ENCODE assay signal across 25 cellular contexts in genomic region chr4:38567448-38567847, GRCh38.
A peak's percentile ranks its signal among the peaks of the same experiment; 100 is the strongest.
DNase-seq lines count a peak whose midpoint lies in the region; ATAC-seq and TF ChIP-seq lines count a peak whose summit lies in the region.
"Had no signal": no experiment of that assay in that cellular context is flagged by ENCODE, and none has a peak within 500 bp of the region (broad histone marks: within the 10 kb centered on the region; RNA-seq: fewer than 3 reads in every experiment).

No MANE protein-coding gene starts in this region.

- H3K27me3 ChIP-seq in SK-N-SH (ENCODE audit: insufficient read depth) = no peaks in the 10 kb centered on the region
- H3K27me3 ChIP-seq in foreskin keratinocyte = no peaks in the 10 kb centered on the region
- no peaks in the 10 kb centered on the region for H3K27me3 ChIP-seq in vagina
- H3K27me3 ChIP-seq: BLaER1 treated with 17β-estradiol and CSF1 and Interleukin-3, amounts not matched to agents 10 nM and 100 nM had no signal

- H3K4me2 ChIP-seq in SK-N-SH = peak overlapping the region; percentile 18; the same call in 1 of the 2 replicates
- H3K4me2 ChIP-seq: BLaER1 treated with 17β-estradiol and CSF1 and Interleukin-3, amounts not matched to agents 10 nM and 100 nM had no signal

- CTCF ChIA-PET in SK-N-SH (lab: Yijun Ruan, JAX) = interaction anchor here (1.7 kb wide), 1 partner anchor 13 kb away, joined by 5 read pairs; no protein-coding TSS in a partner anchor

- peaks cover 8% of the 10 kb centered on the region for H3F3A ChIP-seq in SK-N-SH (replicated peaks; ENCODE audit: insufficient read depth)

- no peak overlapping the region for H3K27ac ChIP-seq in SK-N-SH (ENCODE audit: low read depth in 2 of 2, low read length in 1 of 2)
- peak overlapping the region; percentile 90 for H3K27ac ChIP-seq in VCaP
- peak overlapping the region; percentile 79 for H3K27ac ChIP-seq in foreskin keratinocyte
- no peak overlapping the region for H3K27ac ChIP-seq in vagina
- H3K27ac ChIP-seq: 22Rv1; BLaER1 treated with 17β-estradiol and CSF1 and Interleukin-3, amounts not matched to agents 10 nM and 100 nM; HL-60; SK-N-MC had no signal

- no peaks in the 10 kb centered on the region for H3K79me2 ChIP-seq in SK-N-SH (ENCODE audit: insufficient read depth)

- POLR2A ChIA-PET in SK-N-SH (lab: Yijun Ruan, JAX) = no interaction called here

- H4K20me1 ChIP-seq in SK-N-SH (ENCODE audit: insufficient read depth) = no peaks in the 10 kb centered on the region
- H4K20me1 ChIP-seq: BLaER1 treated with 17β-estradiol and CSF1 and Interleukin-3, amounts not matched to agents 10 nM and 100 nM had no signal

- H3K9me3 ChIP-seq in SK-N-SH (no peaks in the 10 kb centered on the region), vagina (no peaks in the 10 kb centered on the region)
- H3K9me3 ChIP-seq: Caco-2 had no signal

- no peak overlapping the region for H2AFZ ChIP-seq in SK-N-SH (ENCODE audit: low read depth)

- H3K4me3 ChIP-seq in SK-N-SH (ENCODE audit: low read depth in 2 of 2, low read length in 1 of 2) (no peak overlapping the region), vagina (no peak overlapping the region)
- H3K4me3 ChIP-seq: BLaER1 treated with 17β-estradiol and CSF1 and Interleukin-3, amounts not matched to agents 10 nM and 100 nM; SK-N-MC had no signal

- TF ChIP-seq CTCF in SK-N-SH (IDR thresholded peaks at IDR 0.05) (no peak), VCaP (conservative IDR thresholded peaks at IDR 0.05) (no peak), foreskin keratinocyte (conservative IDR thresholded peaks at IDR 0.05) (no peak), vagina (IDR thresholded peaks at IDR 0.05) (no peak)

- H3K9ac ChIP-seq in SK-N-SH = no peak overlapping the region
- H3K9ac ChIP-seq: BLaER1 treated with 17β-estradiol and CSF1 and Interleukin-3, amounts not matched to agents 10 nM and 100 nM had no signal

- ATAC-seq in SK-N-SH treated with all-trans-retinoic acid at 6 μM for 48 hours = no peak
- peak; percentile 69 for ATAC-seq in foreskin keratinocyte
- ATAC-seq: HCT116, HepG2 had no signal

- TF ChIP-seq POLR2A in vagina (IDR thresholded peaks at IDR 0.05) = no peak

- no peak for TF ChIP-seq EP300 in SK-N-SH (IDR thresholded peaks at IDR 0.05; ENCODE audit: borderline replicate concordance in 1 of 2, low read depth in 1 of 2, low read length in 1 of 2)

- no peak for DNase-seq in SK-N-SH
- peak; percentile 15 for DNase-seq in ELR (ENCODE audit: low read depth)
- DNase-seq in foreskin keratinocyte = peak; percentile 64 to 84
- DNase-seq in vagina (ENCODE audit: extremely low spot score in 2 of 2) = no peak
- DNase-seq in NCI-H2029 (lab: John Stamatoyannopoulos, UW) = no peak
- DNase-seq in DMS 273 (lab: John Stamatoyannopoulos, UW; ENCODE audit: unreplicated experiment) = no peak
- DNase-seq: ACHN; Caco-2; CD4-positive, alpha-beta memory T cell; DND-41; GDM1; KG1; NCI-H1694 treated with DMSO at 0.1 percent for 48 hours; NCI-H446; NCI-H526; OCI-M1; SHP77 treated with DMSO at 0.1 percent for 48 hours had no signal

- peaks cover 4 to 24% of the 10 kb centered on the region in 2 experiments; a peak in 3 of 4 replicates for H3K4me1 ChIP-seq in SK-N-SH (ENCODE audit: control insufficient read depth in 1 of 2, insufficient read depth in 2 of 2, low read depth in 1 of 2, low read length in 1 of 2)
- H3K4me1 ChIP-seq in foreskin keratinocyte = peaks cover 17% of the 10 kb centered on the region
- peaks cover 23% of the 10 kb centered on the region for H3K4me1 ChIP-seq in vagina
- H3K4me1 ChIP-seq: Caco-2 had no signal

- intact Hi-C loops in vagina (cut with DNase I) = no loop called here

- H3K9me2 ChIP-seq in SK-N-SH = no peaks in the 10 kb centered on the region

- 57% methylated on average over 6 of the region's 6 CpGs for WGBS in SK-N-SH (ENCODE audit: low lambda C conversion rate)

- no peak for TF ChIP-seq RAD21 in SK-N-SH (IDR thresholded peaks at IDR 0.05; ENCODE audit: low read length)

- H3K36me3 ChIP-seq in SK-N-SH (replicated peaks in 1 of 2; ENCODE audit: control insufficient read depth in 1 of 2, insufficient read depth in 2 of 2, low read length in 1 of 2) (no peaks in the 10 kb centered on the region), vagina (no peaks in the 10 kb centered on the region)
- H3K36me3 ChIP-seq: BLaER1 treated with 17β-estradiol and CSF1 and Interleukin-3, amounts not matched to agents 10 nM and 100 nM had no signal

TF ChIP-seq in SK-N-SH, 30 proteins besides CTCF, POLR2A, EP300 and RAD21 (continues in another document):
- TF ChIP-seq EZH2phosphoT487 (IDR thresholded peaks at IDR 0.05; ENCODE audit: borderline replicate concordance, low read depth) (no peak), PBX3 (IDR thresholded peaks at IDR 0.05) (peak; percentile 48; the same call in 1 of the 2 replicates), SMC3 (IDR thresholded peaks at IDR 0.05; ENCODE audit: low read depth, low read length) (no peak), FOSL2 (IDR thresholded peaks at IDR 0.05; ENCODE audit: borderline replicate concordance, low read depth) (0 out of 2 replicates have a peak, but pooled peaks have one; percentile 4), GABPA (IDR thresholded peaks at IDR 0.05; ENCODE audit: low read depth) (no peak), TCF12 (IDR thresholded peaks at IDR 0.05) (peak; percentile 33), TEAD4 (IDR thresholded peaks at IDR 0.05; ENCODE audit: borderline replicate concordance, insufficient read depth) (no peak), RXRA (IDR thresholded peaks at IDR 0.05; ENCODE audit: borderline replicate concordance, low read depth) (no peak), MEF2A (IDR thresholded peaks at IDR 0.05; ENCODE audit: borderline replicate concordance, low read depth) (no peak), ELF1 (IDR thresholded peaks at IDR 0.05) (no peak), FOXJ3 (CRISPR knock-in tag; IDR thresholded peaks at IDR 0.05) (no peak)

TF ChIP-seq in SK-N-SH treated with all-trans-retinoic acid at 6 μM for 48 hours, 23 proteins besides CTCF, POLR2A, EP300 and RAD21 (continues in another document):
- TF ChIP-seq TOX (CRISPR knock-in tag; IDR thresholded peaks at IDR 0.05; ENCODE audit: borderline replicate concordance) (no peak), TSHZ2 (CRISPR knock-in tag; IDR thresholded peaks at IDR 0.05) (no peak), ESRRG (CRISPR knock-in tag; IDR thresholded peaks at IDR 0.05) (no peak), CSRNP3 (CRISPR knock-in tag; IDR thresholded peaks at IDR 0.05) (no peak), ZNF70 (CRISPR knock-in tag; IDR thresholded peaks at IDR 0.05) (no peak), ZFP30 (CRISPR knock-in tag; IDR thresholded peaks at IDR 0.05) (no peak), OSR1 (CRISPR knock-in tag; IDR thresholded peaks at IDR 0.05) (no peak), BACH2 (CRISPR knock-in tag; IDR thresholded peaks at IDR 0.05; ENCODE audit: borderline replicate concordance) (no peak), CSDC2 (CRISPR knock-in tag; IDR thresholded peaks at IDR 0.05) (no peak), POU6F1 (CRISPR knock-in tag; IDR thresholded peaks at IDR 0.05; ENCODE audit: borderline replicate concordance, low read depth) (no peak), PPARA (CRISPR knock-in tag; IDR thresholded peaks at IDR 0.05; ENCODE audit: borderline replicate concordance) (no peak), RARB (CRISPR knock-in tag; IDR thresholded peaks at IDR 0.05) (no peak)

Comparison
In these comparisons a context has a peak if more than half of its experiments do, and no peak if none do; other contexts are left out.
1. DNase-seq: peak in ELR (single experiment) and foreskin keratinocyte (2 of 2); none in SK-N-SH (single experiment), vagina (0 of 2), NCI-H2029 (single experiment) and DMS 273 (single experiment).
2. H3K27ac ChIP-seq: peak in VCaP (single experiment) and foreskin keratinocyte (single experiment); none in SK-N-SH (0 of 2) and vagina (single experiment).